17 cellular contexts compared by ENCODE assay signal in the genomic region with DNA sequence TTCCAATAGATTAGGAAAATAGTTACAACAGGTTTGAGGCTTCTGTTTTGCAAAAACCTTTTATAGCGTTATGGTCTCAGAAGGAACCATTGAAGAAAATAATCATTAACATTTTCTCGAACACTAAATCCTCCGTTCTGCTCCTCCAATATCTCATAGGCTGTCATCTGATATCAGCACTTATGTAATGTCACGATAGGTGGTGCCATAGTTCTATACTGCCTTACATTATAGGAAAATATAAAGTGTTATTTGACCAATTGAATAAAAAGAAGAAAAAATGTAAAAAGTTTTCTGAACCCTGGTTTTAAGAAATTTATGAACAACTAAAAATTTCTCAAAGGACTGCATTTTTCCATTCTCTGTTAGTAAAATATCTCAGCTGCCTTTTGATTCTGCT.
DNase-seq lines count a peak whose midpoint lies in the region; ATAC-seq and TF ChIP-seq lines count a peak whose summit lies in the region.
"Had no signal": no experiment of that assay in that cellular context is flagged by ENCODE, and none has a peak within 500 bp of the region (broad histone marks: within the 10 kb centered on the region; RNA-seq: fewer than 3 reads in every experiment).

No MANE protein-coding gene starts in this region.

- H3K27ac Mint-ChIP-seq in mesothelial cell of epicardium, result no peak overlapping the region
- H3K27ac Mint-ChIP-seq in activated naive CD4-positive, alpha-beta T cell treated with anti-CD3 and anti-CD28 coated beads for 36 hours, result no peak overlapping the region
- H3K27ac Mint-ChIP-seq: B cell, CD14-positive monocyte, GM23338 had no signal

- H3K4me3 Mint-ChIP-seq in mesothelial cell of epicardium, result no peak overlapping the region
- no peak overlapping the region for H3K4me3 Mint-ChIP-seq in activated naive CD4-positive, alpha-beta T cell treated with anti-CD3 and anti-CD28 coated beads for 36 hours
- H3K4me3 Mint-ChIP-seq: B cell; CD14-positive monocyte; CD8-positive, alpha-beta memory T cell; GM23338 had no signal

- no peaks in the 10 kb centered on the region for H3K36me3 ChIP-seq in BE2C
- H3K36me3 ChIP-seq in Karpas-422 (ENCODE audit: insufficient read depth, low read length), result no peaks in the 10 kb centered on the region
- H3K36me3 ChIP-seq in Panc1 (ENCODE audit: control insufficient read depth, insufficient read depth, low read length), result no peaks in the 10 kb centered on the region
- H3K36me3 ChIP-seq in smooth muscle cell (ENCODE audit: low read depth), result no peaks in the 10 kb centered on the region

- in situ Hi-C loops in Panc1 (cut with HindIII; ENCODE audit: low pct_unique_long_range_greater_than_20kb, low sequenced_read_pairs), result no loop called here

- H3K9ac ChIP-seq in Karpas-422 (ENCODE audit: low read length) (no peak overlapping the region), smooth muscle cell (ENCODE audit: low read depth) (no peak overlapping the region)

- ATAC-seq in Panc1, result no peak
- ATAC-seq in stimulated activated naive CD8-positive, alpha-beta T cell treated with anti-CD3 and anti-CD28 coated beads, Interleukin-15, Interleukin-2, amounts not matched to agents 100 U/mL and 50 U/mL, for 24 hours, result no peak
- ATAC-seq: GM23338 had no signal

- no peaks in the 10 kb centered on the region for H3K9me2 ChIP-seq in Karpas-422 (replicated peaks; ENCODE audit: insufficient read depth, low read length)

- H3K9me3 ChIP-seq in BE2C (no peaks in the 10 kb centered on the region), Karpas-422 (ENCODE audit: low read length) (no peaks in the 10 kb centered on the region), Panc1 (ENCODE audit: control insufficient read depth, insufficient read depth, low read depth, low read length) (no peaks in the 10 kb centered on the region), smooth muscle cell (replicated peaks; ENCODE audit: low read depth) (no peaks in the 10 kb centered on the region)
- H3K9me3 ChIP-seq: Caco-2 had no signal

- no peaks in the 10 kb centered on the region for H3K27me3 ChIP-seq in BE2C
- no peaks in the 10 kb centered on the region for H3K27me3 ChIP-seq in Karpas-422 (ENCODE audit: low read length)
- H3K27me3 ChIP-seq in Panc1 (ENCODE audit: control insufficient read depth, insufficient read depth, low read length), result no peaks in the 10 kb centered on the region
- no peaks in the 10 kb centered on the region for H3K27me3 ChIP-seq in smooth muscle cell (ENCODE audit: low read depth)

- no peaks in the 10 kb centered on the region for H3K4me1 ChIP-seq in BE2C
- H3K4me1 ChIP-seq in Karpas-422 (ENCODE audit: low read length), result peaks cover 8% of the 10 kb centered on the region
- H3K4me1 ChIP-seq in Panc1 (ENCODE audit: control insufficient read depth, insufficient read depth, low read length), result no peaks in the 10 kb centered on the region
- H3K4me1 ChIP-seq in smooth muscle cell (ENCODE audit: low read depth), result no peaks in the 10 kb centered on the region
- H3K4me1 ChIP-seq: Caco-2 had no signal

- peaks cover 9% of the 10 kb centered on the region for H3K36me3 Mint-ChIP-seq in mesothelial cell of epicardium
- H3K36me3 Mint-ChIP-seq in activated naive CD4-positive, alpha-beta T cell treated with anti-CD3 and anti-CD28 coated beads for 36 hours (ENCODE audit: low read depth), result peaks cover 7% of the 10 kb centered on the region

- H3K4me1 Mint-ChIP-seq in mesothelial cell of epicardium, result peaks cover 4% of the 10 kb centered on the region
- H3K4me1 Mint-ChIP-seq in activated naive CD4-positive, alpha-beta T cell treated with anti-CD3 and anti-CD28 coated beads for 36 hours (ENCODE audit: low read depth), result no peaks in the 10 kb centered on the region
- H3K4me1 Mint-ChIP-seq: CD14-positive monocyte; CD8-positive, alpha-beta memory T cell; GM23338 had no signal

- H3K4me3 ChIP-seq in BE2C (ENCODE audit: low read depth, low read length) (no peak overlapping the region), Karpas-422 (ENCODE audit: low read length) (no peak overlapping the region), Panc1 (ENCODE audit: low read depth in 2 of 2, low read length in 2 of 2) (no peak overlapping the region), smooth muscle cell (no peak overlapping the region)
- H3K4me3 ChIP-seq: GM23338 had no signal

- no peaks in the 10 kb centered on the region for H4K20me1 ChIP-seq in Karpas-422 (ENCODE audit: insufficient read depth, low read depth, low read length)
- no peaks in the 10 kb centered on the region for H4K20me1 ChIP-seq in smooth muscle cell (ENCODE audit: low read depth)

- POLR2A ChIA-PET in Panc1 (lab: Charles Lee), result interaction anchor here (0.6 kb wide), 1 partner anchor 33 kb away, joined by 3 read pairs; no protein-coding TSS in a partner anchor

- peaks cover 13% of the 10 kb centered on the region for H3K9me3 Mint-ChIP-seq in mesothelial cell of epicardium
- peaks cover 8% of the 10 kb centered on the region for H3K9me3 Mint-ChIP-seq in activated naive CD4-positive, alpha-beta T cell treated with anti-CD3 and anti-CD28 coated beads for 36 hours

- BruUV-seq in Panc1 (replicated peaks; lab: Mats Ljungman, UMichigan), result no TSS peak

- TF ChIP-seq CTCF in BE2C (IDR thresholded peaks at IDR 0.05; ENCODE audit: low read depth, low read length), result peak; percentile 51
- TF ChIP-seq CTCF in Panc1 (IDR thresholded peaks at IDR 0.05), result peak; percentile 5; the same call in 1 of the 2 replicates
- peak; percentile 11 for TF ChIP-seq CTCF in mesothelial cell of epicardium (IDR thresholded peaks at IDR 0.05; ENCODE audit: unreplicated experiment)
- no peak for TF ChIP-seq CTCF in smooth muscle cell (IDR thresholded peaks at IDR 0.05; ENCODE audit: borderline replicate concordance, insufficient read depth, poor library complexity, severe bottlenecking)

- CTCF ChIA-PET in Panc1 (lab: Charles Lee), result no interaction called here
- CTCF ChIA-PET in activated naive CD4-positive, alpha-beta T cell treated with anti-CD3 and anti-CD28 coated beads for 36 hours (lab: Charles Lee), result no interaction called here

- intact Hi-C loops in Panc1 (cut with micrococcal nuclease; ENCODE audit: unreplicated experiment), result no loop called here
- intact Hi-C loops in activated naive CD4-positive, alpha-beta T cell treated with anti-CD3 and anti-CD28 coated beads for 36 hours (cut with micrococcal nuclease), result no loop called here

- H3F3A ChIP-seq in smooth muscle cell (ENCODE audit: low read depth), result no peaks in the 10 kb centered on the region

- H2AFZ ChIP-seq in Karpas-422 (ENCODE audit: low read length), result no peak overlapping the region
- no peak overlapping the region for H2AFZ ChIP-seq in smooth muscle cell (ENCODE audit: low read depth)
- H2AFZ ChIP-seq: GM23338 had no signal

- H3K27ac ChIP-seq in Karpas-422 (ENCODE audit: low read length), result no peak overlapping the region
- no peak overlapping the region for H3K27ac ChIP-seq in Panc1 (ENCODE audit: low read length)
- H3K27ac ChIP-seq in smooth muscle cell (ENCODE audit: low read depth), result no peak overlapping the region

- WGBS in smooth muscle cell (ENCODE audit: low lambda C conversion rate), result 91% methylated on average over 4 of the region's 4 CpGs

- DNase-seq in BE2C (no peak), Karpas-422 (peak; percentile 70), Panc1 (ENCODE audit: low read depth, low spot score) (no peak), mesothelial cell of epicardium (ENCODE audit: low spot score in 2 of 2, unreplicated experiment in 2 of 2) (no peak), AG08395 (ENCODE audit: low spot score) (no peak), smooth muscle cell (lab: John Stamatoyannopoulos, UW; ENCODE audit: unreplicated experiment) (no peak)
- DNase-seq in stimulated activated naive CD8-positive, alpha-beta T cell treated with anti-CD3 and anti-CD28 coated beads, Interleukin-15, Interleukin-2, amounts not matched to agents 100 U/mL and 50 U/mL, for 24 hours, result no peak
- DNase-seq in activated naive CD4-positive, alpha-beta T cell treated with anti-CD3 and anti-CD28 coated beads for 36 hours, result no peak
- DNase-seq: ACHN; Caco-2; CD8-positive, alpha-beta memory T cell; DMS53; GF-D8; H7 had no signal

- no peaks in the 10 kb centered on the region for H3K27me3 Mint-ChIP-seq in mesothelial cell of epicardium (ENCODE audit: low read depth)
- H3K27me3 Mint-ChIP-seq in activated naive CD4-positive, alpha-beta T cell treated with anti-CD3 and anti-CD28 coated beads for 36 hours (ENCODE audit: low read depth), result no peaks in the 10 kb centered on the region
- H3K27me3 Mint-ChIP-seq: B cell had no signal

- H3K4me2 ChIP-seq in Karpas-422 (ENCODE audit: low read depth, low read length, poor library complexity, severe bottlenecking) (no peak overlapping the region), smooth muscle cell (no peak overlapping the region)
- H3K4me2 ChIP-seq: GM23338 had no signal

- H3K79me2 ChIP-seq in Karpas-422 (ENCODE audit: low read length) (no peaks in the 10 kb centered on the region), smooth muscle cell (ENCODE audit: low read depth) (no peaks in the 10 kb centered on the region)
